1 cellular context compared by ENCODE assay signal in the genomic region with DNA sequence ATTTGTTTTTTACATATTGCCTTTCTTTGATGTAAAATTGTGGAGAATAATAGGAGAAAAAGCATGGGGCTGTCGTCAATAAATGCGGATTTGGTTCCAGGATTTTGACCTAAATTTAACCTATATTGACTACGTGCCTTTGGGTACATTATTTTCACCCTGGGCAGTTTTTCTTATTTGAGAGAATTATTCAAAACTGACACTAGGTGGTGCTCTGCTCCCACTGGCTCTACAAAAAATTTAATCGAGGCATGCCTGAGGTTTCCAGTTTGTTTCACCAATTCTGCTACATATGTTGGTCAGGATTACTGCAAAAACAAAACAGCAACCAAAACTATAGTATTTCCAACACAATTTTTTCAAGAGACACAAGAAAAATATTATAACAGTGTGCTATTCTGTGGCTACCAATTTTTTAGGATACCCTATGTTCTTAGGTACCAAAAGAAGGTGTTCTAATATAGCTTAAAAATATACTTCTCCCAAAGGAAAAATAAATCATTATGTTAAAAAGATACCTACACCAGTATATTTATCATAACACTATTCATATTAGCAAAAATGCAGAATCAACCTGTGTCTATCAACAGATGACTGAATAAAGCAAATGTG.
TF ChIP-seq lines count a peak whose summit lies in the region.

No MANE protein-coding gene starts in this region.

TF ChIP-seq in GM12878, 131 proteins besides CTCF, POLR2A, EP300 and RAD21:
- TF ChIP-seq IRF4 (IDR thresholded peaks at IDR 0.05; ENCODE audit: low read depth, low read length): 0 out of 2 replicates have a peak, but pooled peaks have one; percentile 17
- no peak for TF ChIP-seq PBX3 (IDR thresholded peaks at IDR 0.05; ENCODE audit: insufficient replicate concordance, low read depth, low read length)
- no peak for TF ChIP-seq ETV6 (conservative IDR thresholded peaks at IDR 0.05 in 1 of 2, IDR thresholded peaks at IDR 0.05 in 1 of 2; ENCODE audit: borderline replicate concordance in 1 of 2, low read depth in 1 of 2)
- TF ChIP-seq SMC3 (IDR thresholded peaks at IDR 0.05; ENCODE audit: borderline replicate concordance, low read length): peak; percentile 61; the same call in 1 of the 2 replicates
